In genomic region chr6:26571592-26572296, GRCh38 we compare ENCODE assay signal across 1 cellular context.
A peak's percentile ranks its signal among the peaks of the same experiment; 100 is the strongest.
TF ChIP-seq lines count a peak whose summit lies in the region.

No MANE protein-coding gene starts in this region.

TF ChIP-seq in WTC11, 78 proteins besides CTCF, POLR2A, EP300 and RAD21 (continued from another document):
- TF ChIP-seq FOXP4 (CRISPR knock-in tag; IDR thresholded peaks at IDR 0.05): no peak
- no peak for TF ChIP-seq CREB1 (CRISPR knock-in tag; IDR thresholded peaks at IDR 0.05)
- peak; percentile 65 for TF ChIP-seq HMGXB4 (CRISPR knock-in tag; IDR thresholded peaks at IDR 0.05)
- 0 out of 2 replicates have a peak, but pooled peaks have one; percentile 12 for TF ChIP-seq FOXK1 (CRISPR knock-in tag; IDR thresholded peaks at IDR 0.05)
- TF ChIP-seq ZNF416 (CRISPR knock-in tag; IDR thresholded peaks at IDR 0.05): 0 out of 2 replicates have a peak, but pooled peaks have one; percentile 52
- TF ChIP-seq ZNF232 (CRISPR knock-in tag; IDR thresholded peaks at IDR 0.05): peak; percentile 71; the same call in 1 of the 2 replicates
- TF ChIP-seq AR (CRISPR knock-in tag; IDR thresholded peaks at IDR 0.05): no peak
